In genomic region chr14:23925523-23926075, GRCh38 we compare ENCODE assay signal across 30 cellular contexts.
"Had no signal": no experiment of that assay in that cellular context is flagged by ENCODE, and none has a peak within 500 bp of the region (broad histone marks: within the 10 kb centered on the region; RNA-seq: fewer than 3 reads in every experiment).

No MANE protein-coding gene starts in this region.

- H3K79me2 ChIP-seq: parathyroid adenoma had no signal

- DNase-seq: natural killer cell; occipital lobe; ovary; posterior cingulate gyrus; psoas muscle; right cardiac atrium; spleen; stimulated activated CD4-positive, alpha-beta T cell treated with anti-CD3 and anti-CD28 coated beads, Interleukin-12 subunit alpha, Interleukin-12 subunit beta, amount 100 ng/mL, for 4 hours; stimulated activated CD4-positive, alpha-beta T cell treated with anti-CD3 and anti-CD28 coated beads, Interleukin-2, amount 100 ng/mL, for 24 hours; stimulated activated CD4-positive, alpha-beta T cell treated with anti-CD3 and anti-CD28 coated beads, Interleukin-2, amount 100 ng/mL, for 48 hours; stimulated activated CD4-positive, alpha-beta T cell treated with anti-CD3 and anti-CD28 coated beads, Interleukin-4, amount 100 ng/mL, for 24 hours; stimulated activated naive B cell treated with anti-CD40 and anti-IgM and Interleukin-4, amounts not matched to agents 10 μg/mL and 1 μg/mL and 100 μg/mL, for 72 hours; stimulated activated naive CD4-positive, alpha-beta T cell treated with Interleukin-2 at 50 U/mL for 16 hours; stomach; thyroid gland; trophoblast cell; upper lobe of left lung had no signal

- H3K36me3 ChIP-seq: neural progenitor cell, ovary, spleen, stomach, thoracic aorta, thyroid gland, tibial nerve, upper lobe of left lung, vagina had no signal

- H3K27ac Mint-ChIP-seq: natural killer cell; neural progenitor cell; progenitor cell of endocrine pancreas; stimulated activated effector memory CD8-positive, alpha-beta T cell treated with anti-CD3 and anti-CD28 coated beads, Interleukin-12 subunit alpha, Interleukin-12 subunit beta, amount 100 ng/mL, for 72 hours; stimulated activated naive B cell treated with anti-CD40 and anti-IgM and Interleukin-4, amounts not matched to agents 10 μg/mL and 1 μg/mL and 100 μg/mL, for 72 hours; stimulated activated naive CD8-positive, alpha-beta T cell treated with anti-CD3 and anti-CD28 coated beads, Interleukin-15, Interleukin-2, amounts not matched to agents 100 ng/mL and 50 ng/mL, for 24 hours had no signal

- FAIRE-seq: urothelium cell line had no signal

- H2AFZ ChIP-seq: neural progenitor cell, parathyroid adenoma had no signal

- H3K4me1 ChIP-seq: neural progenitor cell, parathyroid adenoma, psoas muscle, thyroid gland, upper lobe of left lung, vagina had no signal

- H3K9me3 ChIP-seq: ovary, psoas muscle, spleen, stomach, thoracic aorta, thyroid gland, tibial nerve, upper lobe of left lung, vagina had no signal

- H3K27ac ChIP-seq: neural progenitor cell, ovary, parathyroid adenoma, psoas muscle, skin epidermis, spleen, stomach, thoracic aorta, thyroid gland, tibial nerve, upper lobe of left lung, vagina had no signal

- H3K36me3 Mint-ChIP-seq: natural killer cell; neural progenitor cell; stimulated activated effector memory CD8-positive, alpha-beta T cell treated with anti-CD3 and anti-CD28 coated beads, Interleukin-12 subunit alpha, Interleukin-12 subunit beta, amount 100 ng/mL, for 72 hours; stimulated activated naive B cell treated with anti-CD40 and anti-IgM and Interleukin-4, amounts not matched to agents 10 μg/mL and 1 μg/mL and 100 μg/mL, for 72 hours had no signal

- H3K4me3 ChIP-seq: neural progenitor cell, ovary, psoas muscle, skin epidermis, smooth muscle cell, spleen, stomach, thoracic aorta, thyroid gland, tibial nerve, upper lobe of left lung, vagina had no signal

- H3K9ac ChIP-seq: neural progenitor cell, parathyroid adenoma had no signal

- H3K9me3 Mint-ChIP-seq: natural killer cell; stimulated activated effector memory CD8-positive, alpha-beta T cell treated with anti-CD3 and anti-CD28 coated beads, Interleukin-12 subunit alpha, Interleukin-12 subunit beta, amount 100 ng/mL, for 72 hours; stimulated activated naive B cell treated with anti-CD40 and anti-IgM and Interleukin-4, amounts not matched to agents 10 μg/mL and 1 μg/mL and 100 μg/mL, for 72 hours; stimulated activated naive CD8-positive, alpha-beta T cell treated with anti-CD3 and anti-CD28 coated beads, Interleukin-15, Interleukin-2, amounts not matched to agents 100 ng/mL and 50 ng/mL, for 24 hours had no signal

- H3K4me2 ChIP-seq: neural progenitor cell, smooth muscle cell had no signal

- H3K4me3 Mint-ChIP-seq: natural killer cell; nephron; neural progenitor cell; stimulated activated effector memory CD8-positive, alpha-beta T cell treated with anti-CD3 and anti-CD28 coated beads, Interleukin-12 subunit alpha, Interleukin-12 subunit beta, amount 100 ng/mL, for 72 hours; stimulated activated naive B cell treated with anti-CD40 and anti-IgM and Interleukin-4, amounts not matched to agents 10 μg/mL and 1 μg/mL and 100 μg/mL, for 72 hours; stimulated activated naive CD8-positive, alpha-beta T cell treated with anti-CD3 and anti-CD28 coated beads, Interleukin-15, Interleukin-2, amounts not matched to agents 100 ng/mL and 50 ng/mL, for 24 hours had no signal

- H3K27me3 Mint-ChIP-seq: stimulated activated naive CD8-positive, alpha-beta T cell treated with anti-CD3 and anti-CD28 coated beads, Interleukin-15, Interleukin-2, amounts not matched to agents 100 ng/mL and 50 ng/mL, for 24 hours had no signal

- H3K27me3 ChIP-seq: neural progenitor cell, ovary, spleen, stomach, thyroid gland, tibial nerve, upper lobe of left lung, vagina had no signal

- H3K4me1 Mint-ChIP-seq: natural killer cell; neural progenitor cell; stimulated activated effector memory CD8-positive, alpha-beta T cell treated with anti-CD3 and anti-CD28 coated beads, Interleukin-12 subunit alpha, Interleukin-12 subunit beta, amount 100 ng/mL, for 72 hours had no signal

- ATAC-seq: natural killer cell; psoas muscle; right cardiac atrium; sciatic nerve; stimulated activated effector memory CD8-positive, alpha-beta T cell treated with anti-CD3 and anti-CD28 coated beads, Interleukin-12 subunit alpha, Interleukin-12 subunit beta, amount 100 ng/mL, for 72 hours; stimulated activated naive B cell treated with anti-CD40 and anti-IgM and Interleukin-4, amounts not matched to agents 10 μg/mL and 1 μg/mL and 100 μg/mL, for 72 hours had no signal
